Comparison of ENCODE assay signal across 8 cellular contexts in the genomic region with DNA sequence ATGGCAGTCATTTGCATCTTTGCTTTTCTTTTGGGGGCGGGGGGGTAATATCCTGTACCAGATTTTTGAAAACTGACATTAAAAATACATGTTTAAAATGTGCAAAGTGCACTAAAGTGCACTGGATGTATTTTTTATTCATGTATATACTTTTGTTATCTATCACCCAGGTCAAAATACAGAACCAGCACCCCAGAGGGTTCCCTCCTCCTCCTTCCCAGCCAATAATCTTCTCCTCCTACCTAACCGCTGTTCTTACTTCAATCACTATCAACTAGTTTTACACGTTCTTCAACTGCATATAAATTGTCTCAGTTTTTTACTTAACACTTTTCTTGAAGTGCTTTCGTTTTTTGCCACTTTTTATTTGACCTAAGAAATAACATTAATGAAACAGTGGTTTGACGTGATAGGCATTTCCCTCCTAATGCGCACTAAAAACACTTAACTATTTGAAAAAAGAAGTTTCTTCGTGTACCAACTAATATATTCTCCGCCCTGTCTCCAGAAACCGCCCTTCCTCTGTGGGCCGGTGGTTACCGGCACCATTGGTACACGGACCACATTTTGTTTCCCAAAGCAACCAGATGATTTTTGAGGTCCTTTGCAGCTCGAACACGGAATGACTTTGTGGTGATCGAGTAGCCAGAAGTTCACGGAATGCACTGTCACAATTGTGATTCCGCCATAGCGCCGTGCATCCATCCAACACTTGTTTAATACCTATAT. TPM values are rescaled to one million over a fixed set of nuclear protein-coding genes. Genes with fewer than 3 reads are reported as not detected.
DNase-seq lines count a peak whose midpoint lies in the region.

No MANE protein-coding gene starts in this region.

- H3K4me3 Mint-ChIP-seq in CD4-positive, alpha-beta memory T cell = peak overlapping the region; percentile 79 to 96 (median 90)

- peak overlapping the region; percentile 10 to 59 for H3K4me3 ChIP-seq in CD4-positive, alpha-beta memory T cell (ENCODE audit: low read length in 2 of 2)
- peak overlapping the region; percentile 40; the same call in 1 of the 2 replicates for H3K4me3 ChIP-seq in iPS DF 6.9 (ENCODE audit: low read length)

- no CpG with 5 or more reads among the region's 19 CpGs for WGBS in iPS DF 6.9 (ENCODE audit: insufficient coverage, insufficient read length)

- POLR2A ChIA-PET in CD4-positive, alpha-beta memory T cell (lab: Charles Lee; ENCODE audit: partially characterized antibody) = interaction anchor here (0.7 to 6.5 kb wide), 26 partner anchors 10 to 664 kb away, joined by 3 to 89 read pairs (median 4); partner anchors contain the start of gene SEC11A

- H3K4me1 Mint-ChIP-seq in CD4-positive, alpha-beta memory T cell = peaks cover 38 to 58% (median 47%) of the 10 kb centered on the region in 4 donors

- DNase-seq in CD4-positive, alpha-beta memory T cell = peak in 4 of 5 donors; percentile 77 to 81 (median 77)
- DNase-seq in M059J (ENCODE audit: low read depth) (peak; percentile 60), iPS DF 6.9 (ENCODE audit: low read depth, low spot score) (no peak), NCI-H2107 treated with DMSO at 0.1 percent for 48 hours (lab: John Stamatoyannopoulos, UW; ENCODE audit: unreplicated experiment) (no peak), NCI-H2227 (lab: John Stamatoyannopoulos, UW; ENCODE audit: unreplicated experiment) (no peak), SK-N-DZ (ENCODE audit: low spot score) (no peak)
- DNase-seq in activated effector memory CD4-positive, alpha-beta T cell treated with Interleukin-2 at 50 U/mL for 16 hours = peak; percentile 48
- DNase-seq in stimulated activated CD4-positive, alpha-beta T cell treated with anti-CD3 and anti-CD28 coated beads, Interleukin-15, amount 100 ng/mL, for 48 hours (ENCODE audit: low read depth in 2 of 2) = peak; percentile 15 to 24

- no peaks in the 10 kb centered on the region for H3K36me3 ChIP-seq in CD4-positive, alpha-beta memory T cell (ENCODE audit: insufficient read depth, low read length)
- H3K36me3 ChIP-seq in iPS DF 6.9 (ENCODE audit: control insufficient read depth, insufficient read depth, low read length) = no peaks in the 10 kb centered on the region

- H3K27me3 Mint-ChIP-seq in CD4-positive, alpha-beta memory T cell = no peaks in the 10 kb centered on the region

- peak overlapping the region; percentile 88 to 98 (median 96) for H3K27ac Mint-ChIP-seq in CD4-positive, alpha-beta memory T cell

- H3K36me3 Mint-ChIP-seq in CD4-positive, alpha-beta memory T cell = peaks cover 0 to 12% of the 10 kb centered on the region in 2 donors

- intact Hi-C loops in CD4-positive, alpha-beta memory T cell (cut with micrococcal nuclease) = loop anchor here (1.0 to 10.0 kb wide), 7 partner anchors 29 to 399 kb away; partner anchors contain the start of gene PDE8A

- H3K27me3 ChIP-seq in CD4-positive, alpha-beta memory T cell (ENCODE audit: insufficient read depth, low read length) = no peaks in the 10 kb centered on the region
- peaks cover 1% of the 10 kb centered on the region; the same call in 1 of the 2 replicates for H3K27me3 ChIP-seq in iPS DF 6.9 (ENCODE audit: control insufficient read depth, insufficient read depth, low read length)

- H3K9me3 ChIP-seq in CD4-positive, alpha-beta memory T cell (ENCODE audit: control insufficient read depth in 1 of 2, low read length in 2 of 2) = no peaks in the 10 kb centered on the region
- no peaks in the 10 kb centered on the region for H3K9me3 ChIP-seq in iPS DF 6.9 (ENCODE audit: control insufficient read depth, insufficient read depth, low read length)

- H3K27ac ChIP-seq in CD4-positive, alpha-beta memory T cell (ENCODE audit: low read depth, low read length) = peak overlapping the region; percentile 85
- no peak overlapping the region for H3K27ac ChIP-seq in iPS DF 6.9 (ENCODE audit: low read length)

- H3K4me1 ChIP-seq in CD4-positive, alpha-beta memory T cell (ENCODE audit: insufficient read depth, low read length) = peaks cover 53% of the 10 kb centered on the region
- no peaks in the 10 kb centered on the region for H3K4me1 ChIP-seq in iPS DF 6.9 (ENCODE audit: control insufficient read depth, insufficient read depth, low read length)

- CTCF ChIA-PET in CD4-positive, alpha-beta memory T cell (lab: Charles Lee; ENCODE audit: partially characterized antibody) = interaction anchor here (0.6 to 3.6 kb wide), 12 partner anchors 25 to 461 kb away, joined by 3 to 26 read pairs (median 4); no protein-coding TSS in a partner anchor

- no peaks in the 10 kb centered on the region for H3K9me3 Mint-ChIP-seq in CD4-positive, alpha-beta memory T cell

RNA-seq across cellular contexts. Expression of gene AKAP13, which starts 0.8 kb away (rescaled TPM):
- total RNA-seq in CD4-positive, alpha-beta memory T cell = 100 to 1,000 TPM; 300 to 319 TPM
- polyA plus RNA-seq in CD4-positive, alpha-beta memory T cell = 100 to 1,000 TPM in 1 of 2 donors, 10 to 100 TPM in 1; 68.7 to 195 TPM
- total RNA-seq in M059J (2014; rRNA removed; shearing (Covaris generic)) = 22.7 and 42.8 TPM in 2 replicates
- 8.3 and 8.5 TPM in 2 replicates for polyA plus RNA-seq in SK-N-DZ (2014; cell fraction: cytosol; rRNA removed)
- 8.4 and 11.5 TPM in 2 replicates for polyA plus RNA-seq in SK-N-DZ (2014; cell fraction: nucleus; rRNA removed)

Comparison
In these comparisons a context has a peak if more than half of its experiments do, and no peak if none do; other contexts are left out.
1. DNase-seq: peak in CD4-positive, alpha-beta memory T cell (4 of 5), M059J (single experiment), activated effector memory CD4-positive, alpha-beta T cell treated with Interleukin-2 at 50 U/mL for 16 hours (single experiment) and stimulated activated CD4-positive, alpha-beta T cell treated with anti-CD3 and anti-CD28 coated beads, Interleukin-15, amount 100 ng/mL, for 48 hours (2 of 2); none in iPS DF 6.9 (single experiment), NCI-H2107 treated with DMSO at 0.1 percent for 48 hours (single experiment), NCI-H2227 (single experiment) and SK-N-DZ (single experiment).